In the genomic region with DNA sequence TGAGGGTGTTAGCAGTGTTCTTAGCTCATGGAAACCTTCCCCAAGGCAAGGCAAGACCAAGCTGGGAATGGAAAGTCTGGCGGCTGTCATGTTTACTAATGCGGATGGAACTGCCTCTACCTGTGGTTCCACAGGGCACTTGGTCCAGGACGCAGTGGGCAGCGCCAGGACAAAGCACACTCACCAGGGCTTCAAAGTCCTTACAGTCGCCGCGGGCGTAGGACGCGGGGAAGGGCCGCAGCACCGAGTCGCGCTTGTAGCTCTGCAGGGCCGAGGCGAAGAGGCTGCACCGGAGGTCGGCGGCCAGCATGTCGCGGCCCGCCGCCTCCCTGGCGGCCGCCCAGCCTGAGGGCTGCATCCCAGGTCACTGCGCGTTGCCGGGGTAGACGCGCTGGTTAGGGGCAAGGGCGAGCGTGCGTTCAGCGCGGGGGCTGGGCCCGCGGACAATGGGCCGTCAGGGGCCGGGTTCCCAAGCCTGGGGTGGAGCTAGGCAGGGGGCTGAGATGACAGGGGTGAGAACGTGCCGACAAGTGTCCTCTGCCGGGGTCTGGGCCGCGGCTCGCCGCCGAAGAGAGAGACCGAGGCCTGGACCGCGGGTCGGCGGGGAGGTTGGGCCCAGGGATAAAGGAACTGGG, we compare ENCODE assay signal across 8 cellular contexts. TPM values are rescaled to one million over a fixed set of nuclear protein-coding genes. Genes with fewer than 3 reads are reported as not detected.
DNase-seq lines count a peak whose midpoint lies in the region; ATAC-seq and TF ChIP-seq lines count a peak whose summit lies in the region.

No MANE protein-coding gene starts in this region.

- no peaks in the 10 kb centered on the region for H3K9me3 ChIP-seq in BLaER1
- H3K9me3 ChIP-seq in Peyer's patch = no peaks in the 10 kb centered on the region
- no peaks in the 10 kb centered on the region for H3K9me3 ChIP-seq in lung (ENCODE audit: control insufficient read depth in 2 of 2, insufficient read depth in 1 of 2, low read length in 1 of 2)

- TF ChIP-seq POLR2A in Peyer's patch (IDR thresholded peaks at IDR 0.05) = peak; percentile 57 to 71

- peak overlapping the region; percentile 96 for H3K4me2 ChIP-seq in BLaER1

- DNase-seq in Peyer's patch (peak; percentile 29 to 84 (median 78)), dermis blood vessel endothelial cell (peak; percentile 50), lung (ENCODE audit: low spot score) (peak; percentile 37), NCI-H774 (lab: John Stamatoyannopoulos, UW) (no peak)

- H3K4me1 ChIP-seq in BLaER1 (peaks cover 44% of the 10 kb centered on the region), Peyer's patch (peaks cover 0 to 15% (median 7%) of the 10 kb centered on the region in 4 donors), lung (ENCODE audit: control insufficient read depth in 2 of 2, insufficient read depth in 2 of 2, low read length in 2 of 2) (peaks cover 0 to 7% of the 10 kb centered on the region in 2 donors)

- H3K36me3 ChIP-seq in BLaER1 = peaks cover 22% of the 10 kb centered on the region
- H3K36me3 ChIP-seq in Peyer's patch = no peaks in the 10 kb centered on the region
- no peaks in the 10 kb centered on the region for H3K36me3 ChIP-seq in lung (ENCODE audit: control insufficient read depth in 2 of 2, insufficient read depth in 2 of 2, low read length in 2 of 2)

- H3K27me3 ChIP-seq in BLaER1 = no peaks in the 10 kb centered on the region
- H3K27me3 ChIP-seq in Peyer's patch = no peaks in the 10 kb centered on the region
- H3K27me3 ChIP-seq in lung (ENCODE audit: control insufficient read depth, insufficient read depth) = no peaks in the 10 kb centered on the region

- peak overlapping the region; percentile 85 for H3K4me3 ChIP-seq in BLaER1
- H3K4me3 ChIP-seq in Peyer's patch = peak overlapping the region; percentile 63 to 85 (median 81)
- H3K4me3 ChIP-seq in lung = peak overlapping the region; percentile 59

- H3K27ac ChIP-seq in BLaER1 = peak overlapping the region; percentile 94
- H3K27ac ChIP-seq in Peyer's patch = peak overlapping the region; percentile 84 to 94 (median 89)
- H3K27ac ChIP-seq in lung (ENCODE audit: low read depth in 1 of 2, low read length in 1 of 2) = peak overlapping the region; percentile 89 to 95
- H3K27ac ChIP-seq in temporal lobe (ENCODE audit: low read depth, low read length) = peak overlapping the region; percentile 74

- H4K20me1 ChIP-seq in BLaER1 = peaks cover 5% of the 10 kb centered on the region; the same call in 1 of the 2 replicates

- peak overlapping the region; percentile 92 for H3K9ac ChIP-seq in BLaER1

- TF ChIP-seq CTCF in Peyer's patch (IDR thresholded peaks at IDR 0.05) = no peak
- TF ChIP-seq CTCF in lung (IDR thresholded peaks at IDR 0.05; ENCODE audit: control extremely low read depth, extremely low read depth) = no peak

- ATAC-seq in GM18519 (IDR thresholded peaks at IDR 0.05; ENCODE audit: low FRiP score, unreplicated experiment) (peak; percentile 3), HG03025 (IDR thresholded peaks at IDR 0.05; ENCODE audit: low FRiP score, unreplicated experiment) (peak; percentile 29), lung (ENCODE audit: insufficient read depth, low FRiP score) (peak; percentile 50)

- WGBS in lung, 2 donors = 1% methylated on average over 45 to 52 of the region's 52 CpGs

RNA-seq across cellular contexts. Expression of a gene that starts 0.5 kb away (rescaled TPM):
- total RNA-seq in Peyer's patch (10 to 100 TPM in 1 of 4 donors, 1 to 10 TPM in 3; 7.0 to 23.1 (median 8.1) TPM), dermis blood vessel endothelial cell (2.0 and 3.0 TPM in 2 replicates), lung (1 to 10 TPM; 7.4 to 7.7 TPM), temporal lobe (6.6 TPM)
- polyA plus RNA-seq in lung = 1 to 10 TPM; 4.6 to 5.2 TPM

RNA-seq across cellular contexts. Expression of a gene that starts 9.7 kb away (rescaled TPM):
- total RNA-seq in Peyer's patch = not detected
- total RNA-seq in dermis blood vessel endothelial cell = not detected in 2 replicates
- not detected for total RNA-seq in lung
- not detected for polyA plus RNA-seq in lung
- not detected for total RNA-seq in temporal lobe

RNA-seq across cellular contexts. Expression of a gene that starts 18.3 kb away (rescaled TPM):
- total RNA-seq in Peyer's patch (not detected), dermis blood vessel endothelial cell (not detected in 2 replicates), lung (10 to 100 TPM in 1 of 2 donors, not detected in 1; 10.9 TPM), temporal lobe (under 0.01 TPM)
- not detected for polyA plus RNA-seq in lung
